In the genomic region with DNA sequence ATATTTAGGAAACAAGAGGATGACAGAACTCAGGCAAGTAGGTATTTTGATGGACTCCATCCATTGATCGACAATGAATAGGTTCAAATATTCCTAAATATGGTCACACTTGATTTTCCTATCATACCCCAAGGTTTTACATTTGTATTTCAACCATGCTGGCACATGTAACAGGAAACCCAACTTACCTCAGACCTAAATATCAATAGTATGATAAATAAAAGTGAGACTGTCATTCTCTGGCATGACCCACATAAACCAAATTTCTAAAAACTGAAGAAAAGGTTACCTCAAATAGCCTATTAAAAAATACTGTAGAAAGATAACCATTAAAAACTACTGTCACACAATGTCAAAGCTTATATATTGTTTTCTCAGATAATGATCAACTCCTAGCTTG, we compare ENCODE assay signal across 26 cellular contexts.
DNase-seq lines count a peak whose midpoint lies in the region; ATAC-seq and TF ChIP-seq lines count a peak whose summit lies in the region.
"Had no signal": no experiment of that assay in that cellular context is flagged by ENCODE, and none has a peak within 500 bp of the region (broad histone marks: within the 10 kb centered on the region; RNA-seq: fewer than 3 reads in every experiment).

No MANE protein-coding gene starts in this region.

- peak overlapping the region; percentile 67 for H3K9ac ChIP-seq in OCI-LY3 (ENCODE audit: low read length)
- H3K9ac ChIP-seq in endodermal cell (ENCODE audit: extremely low read depth, low read length, poor library complexity, severe bottlenecking): no peak overlapping the region
- H3K9ac ChIP-seq: BLaER1 treated with 17β-estradiol and CSF1 and Interleukin-3, amounts not matched to agents 10 nM and 100 nM; SK-N-SH had no signal

- H3K27me3 Mint-ChIP-seq in stimulated activated naive CD8-positive, alpha-beta T cell treated with anti-CD3 and anti-CD28 coated beads, Interleukin-15, amount 100 ng/mL, for 72 hours: no peaks in the 10 kb centered on the region
- no peaks in the 10 kb centered on the region for H3K27me3 Mint-ChIP-seq in activated T-helper 2 cell treated with anti-CD3 and anti-CD28 coated beads, Interferon-gamma antibody, Interleukin-2, Interleukin-4, amounts not matched to agents 10 μg/mL and 5 μg/mL and 100 μg/mL, durations not matched to agents 14 hours and 24 hours and 36 hours (ENCODE audit: low read depth)
- no peaks in the 10 kb centered on the region for H3K27me3 Mint-ChIP-seq in endodermal cell (ENCODE audit: insufficient read depth)

- intact Hi-C loops in activated T-helper 2 cell treated with anti-CD3 and anti-CD28 coated beads, Interferon-gamma antibody, Interleukin-2, Interleukin-4, amounts not matched to agents 10 μg/mL and 5 μg/mL and 100 μg/mL, durations not matched to agents 14 hours and 24 hours and 36 hours (cut with micrococcal nuclease): loop anchor here (10.0 kb wide), 2 partner anchors 389 to 699 kb away; no protein-coding TSS in a partner anchor

- peaks cover 97% of the 10 kb centered on the region for H3K4me1 ChIP-seq in OCI-LY3 (ENCODE audit: low read length)
- no peaks in the 10 kb centered on the region for H3K4me1 ChIP-seq in endodermal cell (ENCODE audit: control insufficient read depth, insufficient read depth, low read length)
- H3K4me1 ChIP-seq in right atrium auricular region: no peaks in the 10 kb centered on the region

- peaks cover 56% of the 10 kb centered on the region for H3K4me1 Mint-ChIP-seq in stimulated activated naive CD8-positive, alpha-beta T cell treated with anti-CD3 and anti-CD28 coated beads, Interleukin-15, amount 100 ng/mL, for 72 hours
- H3K4me1 Mint-ChIP-seq in activated T-helper 2 cell treated with anti-CD3 and anti-CD28 coated beads, Interferon-gamma antibody, Interleukin-2, Interleukin-4, amounts not matched to agents 10 μg/mL and 5 μg/mL and 100 μg/mL, durations not matched to agents 14 hours and 24 hours and 36 hours (ENCODE audit: low read depth): peaks cover 61% of the 10 kb centered on the region
- H3K4me1 Mint-ChIP-seq in endodermal cell: peaks cover 10% of the 10 kb centered on the region

- peaks cover 32% of the 10 kb centered on the region for H3K36me3 Mint-ChIP-seq in activated T-helper 2 cell treated with anti-CD3 and anti-CD28 coated beads, Interferon-gamma antibody, Interleukin-2, Interleukin-4, amounts not matched to agents 10 μg/mL and 5 μg/mL and 100 μg/mL, durations not matched to agents 14 hours and 24 hours and 36 hours (ENCODE audit: low read depth)
- H3K36me3 Mint-ChIP-seq in endodermal cell (ENCODE audit: low read depth): peaks cover 14% of the 10 kb centered on the region

- peak overlapping the region; percentile 99 for H3K27ac ChIP-seq in OCI-LY3 (ENCODE audit: low read length)
- no peak overlapping the region for H3K27ac ChIP-seq in endodermal cell (ENCODE audit: low read depth, low read length)
- no peak overlapping the region for H3K27ac ChIP-seq in right atrium auricular region
- H3K27ac ChIP-seq: A549; BLaER1 treated with 17β-estradiol and CSF1 and Interleukin-3, amounts not matched to agents 10 nM and 100 nM had no signal

- H2AFZ ChIP-seq in OCI-LY3 (ENCODE audit: low read depth, low read length): no peak overlapping the region

- TF ChIP-seq CTCF in OCI-LY3 (IDR thresholded peaks at IDR 0.05; ENCODE audit: low read depth, low read length) (no peak), endodermal cell (conservative IDR thresholded peaks at IDR 0.05) (no peak), right atrium auricular region (IDR thresholded peaks at IDR 0.05) (no peak)

- H3K4me3 Mint-ChIP-seq in stimulated activated naive CD8-positive, alpha-beta T cell treated with anti-CD3 and anti-CD28 coated beads, Interleukin-15, amount 100 ng/mL, for 72 hours: peak overlapping the region; percentile 10 to 64
- no peak overlapping the region for H3K4me3 Mint-ChIP-seq in activated T-helper 2 cell treated with anti-CD3 and anti-CD28 coated beads, Interferon-gamma antibody, Interleukin-2, Interleukin-4, amounts not matched to agents 10 μg/mL and 5 μg/mL and 100 μg/mL, durations not matched to agents 14 hours and 24 hours and 36 hours (ENCODE audit: low read depth)
- no peak overlapping the region for H3K4me3 Mint-ChIP-seq in endodermal cell
- H3K4me3 Mint-ChIP-seq: CD8-positive, alpha-beta T cell had no signal

- H3K4me3 ChIP-seq in OCI-LY3 (ENCODE audit: low read length): peak overlapping the region; percentile 28; the same call in 1 of the 2 replicates
- H3K4me3 ChIP-seq in endodermal cell (ENCODE audit: low read length): no peak overlapping the region
- H3K4me3 ChIP-seq in right atrium auricular region: no peak overlapping the region
- H3K4me3 ChIP-seq: A549; BLaER1 treated with 17β-estradiol and CSF1 and Interleukin-3, amounts not matched to agents 10 nM and 100 nM had no signal

- no peak for ATAC-seq in stimulated activated naive CD8-positive, alpha-beta T cell treated with anti-CD3 and anti-CD28 coated beads, Interleukin-15, amount 100 ng/mL, for 72 hours
- ATAC-seq in stimulated activated naive CD8-positive, alpha-beta T cell treated with anti-CD3 and anti-CD28 coated beads, Interleukin-15, Interleukin-2, amounts not matched to agents 100 U/mL and 50 U/mL, for 24 hours: no peak
- ATAC-seq: CD8-positive, alpha-beta T cell had no signal

- H3K9me3 ChIP-seq in OCI-LY3 (ENCODE audit: insufficient read depth, low read length): no peaks in the 10 kb centered on the region
- H3K9me3 ChIP-seq in endodermal cell (ENCODE audit: control insufficient read depth, low read length): no peaks in the 10 kb centered on the region
- no peaks in the 10 kb centered on the region for H3K9me3 ChIP-seq in right atrium auricular region
- H3K9me3 ChIP-seq: A549; BLaER1 treated with 17β-estradiol and CSF1 and Interleukin-3, amounts not matched to agents 10 nM and 100 nM; SK-N-SH had no signal

- no peak overlapping the region for H3K27ac Mint-ChIP-seq in stimulated activated naive CD8-positive, alpha-beta T cell treated with anti-CD3 and anti-CD28 coated beads, Interleukin-15, amount 100 ng/mL, for 72 hours
- peak overlapping the region; percentile 60 for H3K27ac Mint-ChIP-seq in activated T-helper 2 cell treated with anti-CD3 and anti-CD28 coated beads, Interferon-gamma antibody, Interleukin-2, Interleukin-4, amounts not matched to agents 10 μg/mL and 5 μg/mL and 100 μg/mL, durations not matched to agents 14 hours and 24 hours and 36 hours
- H3K27ac Mint-ChIP-seq in endodermal cell: no peak overlapping the region
- H3K27ac Mint-ChIP-seq: CD8-positive, alpha-beta T cell had no signal

- no peaks in the 10 kb centered on the region for H3K9me3 Mint-ChIP-seq in stimulated activated naive CD8-positive, alpha-beta T cell treated with anti-CD3 and anti-CD28 coated beads, Interleukin-15, amount 100 ng/mL, for 72 hours
- no peaks in the 10 kb centered on the region for H3K9me3 Mint-ChIP-seq in activated T-helper 2 cell treated with anti-CD3 and anti-CD28 coated beads, Interferon-gamma antibody, Interleukin-2, Interleukin-4, amounts not matched to agents 10 μg/mL and 5 μg/mL and 100 μg/mL, durations not matched to agents 14 hours and 24 hours and 36 hours
- H3K9me3 Mint-ChIP-seq in endodermal cell: no peaks in the 10 kb centered on the region
- H3K9me3 Mint-ChIP-seq: CD8-positive, alpha-beta T cell had no signal

- no peaks in the 10 kb centered on the region for H3K36me3 ChIP-seq in OCI-LY3 (replicated peaks; ENCODE audit: low read depth, low read length)
- peaks cover 12% of the 10 kb centered on the region for H3K36me3 ChIP-seq in endodermal cell (ENCODE audit: control insufficient read depth, insufficient read depth, low read length)
- no peaks in the 10 kb centered on the region for H3K36me3 ChIP-seq in right atrium auricular region

- no peaks in the 10 kb centered on the region for H3K27me3 ChIP-seq in OCI-LY3 (ENCODE audit: low read depth, low read length)
- no peaks in the 10 kb centered on the region for H3K27me3 ChIP-seq in endodermal cell (ENCODE audit: control insufficient read depth, insufficient read depth, low read length, poor library complexity, severe bottlenecking)
- H3K27me3 ChIP-seq in right atrium auricular region: no peaks in the 10 kb centered on the region
- H3K27me3 ChIP-seq: BLaER1 treated with 17β-estradiol and CSF1 and Interleukin-3, amounts not matched to agents 10 nM and 100 nM had no signal

- H3K79me2 ChIP-seq in OCI-LY3 (ENCODE audit: low read length): peaks cover 16% of the 10 kb centered on the region

- 100% methylated on average over 1 of the region's 1 CpG; no CpG with 5 or more reads in 1 of the 2 experiments for WGBS in endodermal cell (ENCODE audit: insufficient coverage in 1 of 2, insufficient read length in 1 of 2), 2 experiments

- no peaks in the 10 kb centered on the region for H4K20me1 ChIP-seq in OCI-LY3 (ENCODE audit: insufficient read depth, low read length)
- H4K20me1 ChIP-seq: BLaER1 treated with 17β-estradiol and CSF1 and Interleukin-3, amounts not matched to agents 10 nM and 100 nM had no signal

- H3K4me2 ChIP-seq in OCI-LY3 (ENCODE audit: low read length): peak overlapping the region; percentile 65
- H3K4me2 ChIP-seq: A549; BLaER1 treated with 17β-estradiol and CSF1 and Interleukin-3, amounts not matched to agents 10 nM and 100 nM; SK-N-SH had no signal

- no peak for DNase-seq in stimulated activated naive CD8-positive, alpha-beta T cell treated with anti-CD3 and anti-CD28 coated beads, Interleukin-15, amount 100 ng/mL, for 72 hours
- DNase-seq in stimulated activated naive CD8-positive, alpha-beta T cell treated with anti-CD3 and anti-CD28 coated beads, Interleukin-15, Interleukin-2, amounts not matched to agents 100 U/mL and 50 U/mL, for 24 hours: no peak
- DNase-seq in activated T-helper 2 cell treated with anti-CD3 and anti-CD28 coated beads, Interferon-gamma antibody, Interleukin-2, Interleukin-4, amounts not matched to agents 10 μg/mL and 5 μg/mL and 100 μg/mL, durations not matched to agents 14 hours and 24 hours and 36 hours (ENCODE audit: low spot score): no peak
- DNase-seq in endodermal cell (no peak), anterior cingulate cortex (lab: John Stamatoyannopoulos, UW) (no peak), right atrium auricular region (ENCODE audit: low spot score) (no peak)
- DNase-seq: AML-193; CD8-positive, alpha-beta T cell; DMS 273 treated with DMSO at 0.1 percent for 48 hours; DMS79; EL; GDM1; HCEC 1CT; IMR-90; KG1; MM.1S; NCI-H1417; NCI-H1694; NCI-H2029 treated with DMSO at 0.1 percent for 48 hours; NCI-H226; NCI-H510A; NCI-H69; SK-N-SH had no signal

Comparison
In these comparisons a context has a peak if more than half of its experiments do, and no peak if none do; other contexts are left out.
1. H3K4me3 Mint-ChIP-seq: peak in stimulated activated naive CD8-positive, alpha-beta T cell treated with anti-CD3 and anti-CD28 coated beads, Interleukin-15, amount 100 ng/mL, for 72 hours (2 of 2); none in activated T-helper 2 cell treated with anti-CD3 and anti-CD28 coated beads, Interferon-gamma antibody, Interleukin-2, Interleukin-4, amounts not matched to agents 10 μg/mL and 5 μg/mL and 100 μg/mL, durations not matched to agents 14 hours and 24 hours and 36 hours (single experiment) and endodermal cell (single experiment).